ENCODE assay signal across 8 cellular contexts in genomic region chr13:66657165-66657895, GRCh38.
DNase-seq lines count a peak whose midpoint lies in the region; ATAC-seq lines count a peak whose summit lies in the region.

No MANE protein-coding gene starts in this region.

- DNase-seq in Ammon's horn (ENCODE audit: low spot score) (peak; percentile 75), NCI-H2029 (lab: John Stamatoyannopoulos, UW) (peak; percentile 94), islet precursor cell (peak; percentile 83)
- no peak for DNase-seq in activated CD8-positive, alpha-beta memory T cell treated with anti-CD3 and anti-CD28 coated beads, Interleukin-2, amount 50 U/mL, for 4 hours

- peak overlapping the region; percentile 20 for H3K27ac ChIP-seq in angular gyrus (ENCODE audit: low read depth, low read length)

- ATAC-seq in HG02623 (IDR thresholded peaks at IDR 0.05; ENCODE audit: unreplicated experiment): no peak
- ATAC-seq in HG02870 (IDR thresholded peaks at IDR 0.05; ENCODE audit: unreplicated experiment): no peak
- no peak for ATAC-seq in GM19351 (IDR thresholded peaks at IDR 0.05; ENCODE audit: unreplicated experiment)
